In the genomic region with DNA sequence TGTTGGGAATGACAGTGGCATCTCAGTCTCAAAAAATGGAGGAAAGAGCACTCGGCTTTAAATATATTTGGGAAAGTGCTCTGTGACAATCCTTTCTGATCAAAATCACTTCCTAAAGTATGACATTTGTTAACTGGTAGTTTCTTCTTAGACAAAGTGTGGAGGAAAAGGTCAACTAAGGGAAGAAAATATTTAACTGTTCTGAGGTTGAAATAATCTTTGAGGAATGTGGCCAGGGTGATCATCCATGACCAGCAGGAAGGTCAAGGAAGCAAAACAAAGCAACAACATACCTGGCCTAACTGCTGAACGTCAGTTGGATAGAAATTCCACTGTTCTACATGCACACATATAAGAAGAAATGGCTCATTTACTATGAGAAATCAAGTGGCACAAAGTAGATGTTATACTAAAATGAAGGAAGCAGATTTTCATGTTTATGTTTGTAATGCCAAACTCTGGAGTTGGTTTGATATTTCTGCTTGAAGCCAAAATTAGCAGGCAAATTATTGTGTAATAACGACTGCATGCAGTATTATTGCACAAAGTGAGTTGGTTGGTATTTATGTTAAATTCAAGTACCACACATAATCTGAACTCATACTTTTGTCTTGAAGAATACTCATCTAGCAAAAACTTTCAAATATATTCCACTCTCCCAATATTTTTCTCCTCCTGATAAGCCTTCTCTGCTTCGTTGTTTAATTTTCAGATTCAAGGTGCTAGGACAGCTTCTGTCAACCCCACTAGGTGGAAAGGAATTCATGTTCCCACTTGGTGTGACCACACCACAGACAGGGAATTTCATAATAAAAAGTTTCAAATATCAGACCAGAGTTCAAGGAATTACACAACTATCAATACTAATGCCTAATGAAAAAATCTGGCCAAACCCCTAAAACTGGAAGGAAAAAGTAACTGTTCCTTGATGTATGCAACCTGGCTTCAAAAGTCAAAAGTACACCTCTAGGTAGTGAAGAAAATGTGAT, we compare ENCODE assay signal across 12 cellular contexts.
DNase-seq lines count a peak whose midpoint lies in the region; ATAC-seq, FAIRE-seq and TF ChIP-seq lines count a peak whose summit lies in the region.
"Had no signal": no experiment of that assay in that cellular context is flagged by ENCODE, and none has a peak within 500 bp of the region (broad histone marks: within the 10 kb centered on the region; RNA-seq: fewer than 3 reads in every experiment).

No MANE protein-coding gene starts in this region.

- no peak overlapping the region for H3K4me3 ChIP-seq in A549
- H3K4me3 ChIP-seq in mesenchymal stem cell (ENCODE audit: insufficient read depth in 1 of 2, low read depth in 1 of 2, low read length in 2 of 2): no peak overlapping the region

- H3K4me2 ChIP-seq in A549 (peak overlapping the region; percentile 2), mesenchymal stem cell (ENCODE audit: low read length, poor library complexity, severe bottlenecking) (peak overlapping the region; percentile 27)

- H3K36me3 ChIP-seq in mesenchymal stem cell (ENCODE audit: control insufficient read depth in 1 of 2, insufficient read depth in 2 of 2, low read depth in 1 of 2, low read length in 2 of 2): no peaks in the 10 kb centered on the region

- H2AK5ac ChIP-seq in mesenchymal stem cell (ENCODE audit: low read length, severe bottlenecking): peak overlapping the region; percentile 51

- no peak overlapping the region for H2AFZ ChIP-seq in mesenchymal stem cell (ENCODE audit: low read depth, low read length)

- no peak overlapping the region for H3K4ac ChIP-seq in mesenchymal stem cell (ENCODE audit: low read depth in 1 of 2, low read length in 2 of 2)

- peak overlapping the region in 1 of 2 experiments; percentile 6 for H3K14ac ChIP-seq in mesenchymal stem cell (ENCODE audit: low read length in 2 of 2)

- no peak overlapping the region for H3K9ac ChIP-seq in mesenchymal stem cell (ENCODE audit: low read length)

- peaks cover 13% of the 10 kb centered on the region for H3K79me1 ChIP-seq in mesenchymal stem cell (replicated peaks; ENCODE audit: low read length, poor library complexity, severe bottlenecking)

- H3K18ac ChIP-seq in mesenchymal stem cell (ENCODE audit: low read depth in 1 of 2, low read length in 2 of 2): no peak overlapping the region

- WGBS in A549 (ENCODE audit: missing lambda C conversion rate): 69% methylated on average over 4 of the region's 4 CpGs
- 88% methylated on average over 1 of the region's 4 CpGs for WGBS in mesenchymal stem cell

- no peak for TF ChIP-seq EP300 in A549 (IDR thresholded peaks at IDR 0.05)

- CTCF ChIA-PET in A549 (lab: Yijun Ruan, JAX): interaction anchor here (0.8 to 1.6 kb wide), 5 partner anchors 11 to 71 kb away, joined by 3 to 5 read pairs (median 4); no protein-coding TSS in a partner anchor

- no peaks in the 10 kb centered on the region for H3K27me3 ChIP-seq in mesenchymal stem cell (ENCODE audit: control insufficient read depth in 1 of 2, insufficient read depth in 1 of 2, low read length in 2 of 2)

- H3K27ac ChIP-seq in A549 (0 out of 6 replicates have a peak overlapping the region, but pooled peaks of 1 of the 2 experiments have one; percentile 12), mesenchymal stem cell (ENCODE audit: low read length, poor library complexity, severe bottlenecking) (peak overlapping the region; percentile 97)

- DNase-seq in A549 (ENCODE audit: low read depth in 1 of 2, low spot score in 1 of 2) (no peak), HCEC 1CT (peak; percentile 45), dermis blood vessel endothelial cell (peak; percentile 21), mesenchymal stem cell (peak; percentile 48), T-helper 1 cell (no peak), islet precursor cell (no peak), superior temporal gyrus (ENCODE audit: extremely low spot score) (no peak)
- DNase-seq: activated effector memory CD4-positive, alpha-beta T cell treated with anti-CD3 and anti-CD28 coated beads, Interleukin-2, amount 50 U/mL, for 16 hours; COR-L47; hypothalamus; NCI-H1417 treated with DMSO at 0.1 percent for 48 hours had no signal

- TF ChIP-seq CTCF in A549 (IDR thresholded peaks at IDR 0.05): no peak

- H2BK5ac ChIP-seq in mesenchymal stem cell (ENCODE audit: low read depth, low read length, poor library complexity, severe bottlenecking): peak overlapping the region; percentile 61

- H3K9me3 ChIP-seq in A549 (no peaks in the 10 kb centered on the region), mesenchymal stem cell (ENCODE audit: control insufficient read depth, low read length) (no peaks in the 10 kb centered on the region)

- H4K8ac ChIP-seq in mesenchymal stem cell (ENCODE audit: low read length): no peak overlapping the region

- H3K4me1 ChIP-seq in A549: peaks cover 36% of the 10 kb centered on the region
- peaks cover 3% of the 10 kb centered on the region for H3K4me1 ChIP-seq in mesenchymal stem cell (ENCODE audit: control insufficient read depth, insufficient read depth, low read depth, low read length)

- H2BK15ac ChIP-seq in mesenchymal stem cell (ENCODE audit: low read depth, poor library complexity, severe bottlenecking): no peak overlapping the region

- H2BK120ac ChIP-seq in mesenchymal stem cell (ENCODE audit: low read depth, low read length): no peak overlapping the region

- no peak overlapping the region for H2BK12ac ChIP-seq in mesenchymal stem cell (ENCODE audit: low read length in 2 of 2)

- POLR2A ChIA-PET in A549 (lab: Yijun Ruan, JAX): no interaction called here

- no peak overlapping the region for H3K23ac ChIP-seq in mesenchymal stem cell (ENCODE audit: low read length in 2 of 2)

- H4K91ac ChIP-seq in mesenchymal stem cell (ENCODE audit: low read length): no peak overlapping the region

- no peak for FAIRE-seq in A549 (lab: Jason Lieb, UNC)

- ATAC-seq in A549 (no peak), GM21576 (IDR thresholded peaks at IDR 0.05; ENCODE audit: unreplicated experiment) (no peak)

- no peak for TF ChIP-seq RAD21 in A549 (conservative IDR thresholded peaks at IDR 0.05 in 1 of 2, IDR thresholded peaks at IDR 0.05 in 1 of 2)

- TF ChIP-seq POLR2A in A549 (IDR thresholded peaks at IDR 0.05; ENCODE audit: low read length): no peak

TF ChIP-seq in A549, 52 proteins besides CTCF, POLR2A, EP300 and RAD21:
- TF ChIP-seq CEBPB (IDR thresholded peaks at IDR 0.05): peak in 1 of 2 experiments; percentile 13; a peak in 1 of 4 replicates
- TF ChIP-seq, protein P1, sequence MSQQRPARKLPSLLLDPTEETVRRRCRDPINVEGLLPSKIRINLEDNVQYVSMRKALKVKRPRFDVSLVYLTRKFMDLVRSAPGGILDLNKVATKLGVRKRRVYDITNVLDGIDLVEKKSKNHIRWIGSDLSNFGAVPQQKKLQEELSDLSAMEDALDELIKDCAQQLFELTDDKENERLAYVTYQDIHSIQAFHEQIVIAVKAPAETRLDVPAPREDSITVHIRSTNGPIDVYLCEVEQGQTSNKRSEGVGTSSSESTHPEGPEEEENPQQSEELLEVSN (IDR thresholded peaks at IDR 0.05; ENCODE audit: borderline replicate concordance, low read depth): no peak
TF ChIP-seq in A549: peak in this region for 1.

Comparison
In these comparisons a context has a peak if more than half of its experiments do, and no peak if none do; other contexts are left out.
1. DNase-seq: peak in HCEC 1CT (single experiment), dermis blood vessel endothelial cell (single experiment) and mesenchymal stem cell (single experiment); none in A549 (0 of 2), T-helper 1 cell (0 of 5), islet precursor cell (single experiment) and superior temporal gyrus (single experiment).